ENCODE assay signal across 20 cellular contexts in genomic region chr2:19757586-19757985, GRCh38.
"Had no signal": no experiment of that assay in that cellular context is flagged by ENCODE, and none has a peak within 500 bp of the region (broad histone marks: within the 10 kb centered on the region; RNA-seq: fewer than 3 reads in every experiment).

No MANE protein-coding gene starts in this region.

- DNase-seq: dorsolateral prefrontal cortex; effector CD4-positive, alpha-beta T cell; kidney; midbrain; naive thymus-derived CD4-positive, alpha-beta T cell; stimulated activated CD4-positive, alpha-beta T cell treated with anti-CD3 and anti-CD28 coated beads, Interleukin-12 subunit alpha, Interleukin-12 subunit beta, amount 100 ng/mL, for 4 hours; stimulated activated CD4-positive, alpha-beta T cell treated with anti-CD3 and anti-CD28 coated beads, Interleukin-1b, Interleukin-23, amount 100 ng/mL, for 48 hours; stimulated activated CD4-positive, alpha-beta T cell treated with anti-CD3 and anti-CD28 coated beads, Interleukin-4, amount 100 ng/mL, for 1 hour; stimulated activated naive CD4-positive, alpha-beta T cell treated with Interleukin-2 at 50 U/mL for 16 hours; stomach; thyroid gland; trophoblast cell had no signal

- FAIRE-seq: colon, frontal cortex, kidney had no signal

- H3K27ac ChIP-seq: dorsolateral prefrontal cortex, epithelial cell of prostate, neural progenitor cell, parathyroid adenoma, stomach, thyroid gland, vagina had no signal

- H3K4me3 ChIP-seq: dorsolateral prefrontal cortex, lung, neural progenitor cell, smooth muscle cell, stomach, thyroid gland, vagina had no signal

- H3K9ac ChIP-seq: neural progenitor cell, parathyroid adenoma had no signal

- H3K36me3 ChIP-seq: neural progenitor cell, stomach, thyroid gland, vagina had no signal

- H2AFZ ChIP-seq: neural progenitor cell, parathyroid adenoma had no signal

- H3K9me3 ChIP-seq: stomach, thyroid gland, vagina had no signal

- H3K79me2 ChIP-seq: parathyroid adenoma had no signal

- H3K4me2 ChIP-seq: neural progenitor cell, smooth muscle cell had no signal

- H3K27me3 ChIP-seq: neural progenitor cell, stomach, thyroid gland, vagina had no signal

- H3K4me1 ChIP-seq: parathyroid adenoma, thyroid gland, vagina had no signal
